In the genomic region with DNA sequence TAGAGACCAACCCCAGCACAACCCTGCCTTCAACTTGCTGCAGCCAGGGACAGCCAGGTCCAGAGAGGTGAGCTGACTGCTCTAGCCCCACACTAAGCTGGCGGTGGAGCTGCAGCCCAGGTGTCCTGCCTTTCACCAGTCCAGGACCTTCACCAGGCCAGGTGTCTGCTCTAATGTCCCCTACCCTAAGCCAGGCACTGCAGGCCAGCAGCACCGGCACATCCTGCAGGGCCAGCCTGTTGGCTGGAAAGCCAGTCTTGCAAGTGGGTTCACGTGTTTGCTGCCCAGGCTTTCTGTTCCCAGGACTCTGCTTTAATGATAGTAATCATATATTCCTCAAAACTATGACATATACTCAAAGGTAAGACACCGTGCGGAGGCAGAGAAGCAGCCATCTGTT, we compare ENCODE assay signal across 17 cellular contexts. TPM values are rescaled to one million over a fixed set of nuclear protein-coding genes. Genes with fewer than 3 reads are reported as not detected.
DNase-seq lines count a peak whose midpoint lies in the region; ATAC-seq and TF ChIP-seq lines count a peak whose summit lies in the region.
"Had no signal": no experiment of that assay in that cellular context is flagged by ENCODE, and none has a peak within 500 bp of the region (broad histone marks: within the 10 kb centered on the region; RNA-seq: fewer than 3 reads in every experiment).

No MANE protein-coding gene starts in this region.

- no peaks in the 10 kb centered on the region for H3K9me3 Mint-ChIP-seq in activated CD4-positive, alpha-beta T cell treated with anti-CD3 and anti-CD28 coated beads, Interleukin-2, amount 10 ng/mL, durations not matched to agents 24 days and 14 days
- no peaks in the 10 kb centered on the region for H3K9me3 Mint-ChIP-seq in activated T-cell treated with anti-CD3 and anti-CD28 coated beads, Interleukin-2, amount 50 U/mL, for 4 hours
- H3K9me3 Mint-ChIP-seq: CD4-positive, alpha-beta memory T cell had no signal

- DNase-seq in activated CD4-positive, alpha-beta T cell treated with anti-CD3 and anti-CD28 coated beads, Interleukin-2, amount 10 ng/mL, durations not matched to agents 24 days and 14 days, result peak; percentile 40
- DNase-seq in activated CD4-positive, alpha-beta T cell treated with anti-CD3 and anti-CD28 coated beads, Interleukin-2, amount 50 U/mL, for 48 hours, result no peak
- DNase-seq in left lung, result no peak
- DNase-seq in neuronal stem cell (ENCODE audit: low spot score), result no peak
- DNase-seq in activated T-cell treated with anti-CD3 and anti-CD28 coated beads, Interleukin-2, amount 50 U/mL, for 4 hours, result no peak
- no peak for DNase-seq in germinal center (ENCODE audit: low spot score)
- DNase-seq: AML-193; CD4-positive, alpha-beta memory T cell; DMS153; DMS79; GDM1 had no signal

- no CpG with 5 or more reads among the region's 5 CpGs for WGBS in neuronal stem cell (ENCODE audit: extremely low coverage in 2 of 2, insufficient read length in 2 of 2, insufficient replicate concordance in 1 of 2), 2 donors

- no peak overlapping the region for H3K4me2 ChIP-seq in neuronal stem cell (ENCODE audit: insufficient read depth, low read length, poor library complexity, severe bottlenecking)
- H3K4me2 ChIP-seq: A549, BLaER1 had no signal

- no peak overlapping the region for H4K91ac ChIP-seq in neuronal stem cell (ENCODE audit: low read depth, low read length, poor library complexity)

- H2AK5ac ChIP-seq in neuronal stem cell (ENCODE audit: low read depth, low read length), result no peak overlapping the region

- peak; percentile 6 for ATAC-seq in left lung
- no peak for ATAC-seq in activated T-cell treated with anti-CD3 and anti-CD28 coated beads, Interleukin-2, amount 50 U/mL, for 4 hours
- no peak for ATAC-seq in GM21360 (IDR thresholded peaks at IDR 0.05; ENCODE audit: unreplicated experiment)
- ATAC-seq: A549 had no signal

- H3K14ac ChIP-seq in neuronal stem cell (ENCODE audit: low read length), result no peak overlapping the region

- H2BK5ac ChIP-seq in neuronal stem cell (ENCODE audit: low read length), result no peak overlapping the region

- no peak overlapping the region for H2AFZ ChIP-seq in neuronal stem cell (ENCODE audit: low read length)

- peaks cover 2% of the 10 kb centered on the region for H3K79me1 ChIP-seq in neuronal stem cell (ENCODE audit: low read depth, low read length)

- H2BK15ac ChIP-seq in neuronal stem cell (ENCODE audit: low read length), result peak overlapping the region; percentile 62

- peak overlapping the region; percentile 48 for H3K4ac ChIP-seq in neuronal stem cell (ENCODE audit: low read length)

- peak overlapping the region; percentile 81 for H3K18ac ChIP-seq in neuronal stem cell (ENCODE audit: low read length)

- no peaks in the 10 kb centered on the region for H3K4me1 Mint-ChIP-seq in activated CD4-positive, alpha-beta T cell treated with anti-CD3 and anti-CD28 coated beads, Interleukin-2, amount 10 ng/mL, durations not matched to agents 24 days and 14 days
- no peaks in the 10 kb centered on the region for H3K4me1 Mint-ChIP-seq in activated T-cell treated with anti-CD3 and anti-CD28 coated beads, Interleukin-2, amount 50 U/mL, for 4 hours (ENCODE audit: low read depth)
- H3K4me1 Mint-ChIP-seq: CD14-positive monocyte; CD4-positive, alpha-beta memory T cell had no signal

- peaks cover 42% of the 10 kb centered on the region for H3K27me3 Mint-ChIP-seq in activated CD4-positive, alpha-beta T cell treated with anti-CD3 and anti-CD28 coated beads, Interleukin-2, amount 10 ng/mL, durations not matched to agents 24 days and 14 days
- peaks cover 35% of the 10 kb centered on the region for H3K27me3 Mint-ChIP-seq in activated T-cell treated with anti-CD3 and anti-CD28 coated beads, Interleukin-2, amount 50 U/mL, for 4 hours (ENCODE audit: low read depth)

- peak overlapping the region; percentile 69 for H2BK120ac ChIP-seq in neuronal stem cell (ENCODE audit: low read depth, low read length)

- H3K23ac ChIP-seq in neuronal stem cell (ENCODE audit: low read depth, low read length, poor library complexity), result peak overlapping the region; percentile 53

- no peak for TF ChIP-seq CTCF in left lung (IDR thresholded peaks at IDR 0.05)

- no peak overlapping the region for H4K8ac ChIP-seq in neuronal stem cell (ENCODE audit: low read depth, low read length)

- no peak overlapping the region for H3K9ac ChIP-seq in neuronal stem cell (ENCODE audit: low read depth, low read length, poor library complexity)
- H3K9ac ChIP-seq: BLaER1 had no signal

- H3K4me3 ChIP-seq in left lung (no peak overlapping the region), neuronal stem cell (ENCODE audit: low read length in 2 of 2) (peak overlapping the region in 1 of 2 donors; percentile 57)
- H3K4me3 ChIP-seq: A549, BLaER1, HAP-1 had no signal

- no peak overlapping the region for H3K27ac ChIP-seq in left lung
- H3K27ac ChIP-seq in neuronal stem cell (replicated peaks; ENCODE audit: low read length), result no peak overlapping the region
- H3K27ac ChIP-seq: 22Rv1, A549, BLaER1 had no signal

- no peaks in the 10 kb centered on the region for H3K9me3 ChIP-seq in left lung
- peaks cover 0 to 4% of the 10 kb centered on the region in 2 donors for H3K9me3 ChIP-seq in neuronal stem cell (replicated peaks in 1 of 2; ENCODE audit: control insufficient read depth in 2 of 2, insufficient read depth in 1 of 2, low read depth in 1 of 2, low read length in 2 of 2)
- H3K9me3 ChIP-seq: A549, BLaER1, HAP-1 had no signal

- H3K27me3 ChIP-seq in left lung (peaks cover 7 to 37% of the 10 kb centered on the region in 2 donors), neuronal stem cell (ENCODE audit: control insufficient read depth in 3 of 3, insufficient read depth in 3 of 3, low read depth in 1 of 3, low read length in 3 of 3) (peaks cover 0 to 7% (median 0%) of the 10 kb centered on the region in 3 experiments)

- H3K27ac Mint-ChIP-seq in activated CD4-positive, alpha-beta T cell treated with anti-CD3 and anti-CD28 coated beads, Interleukin-2, amount 10 ng/mL, durations not matched to agents 24 days and 14 days, result no peak overlapping the region
- H3K27ac Mint-ChIP-seq: CD14-positive monocyte; CD4-positive, alpha-beta memory T cell had no signal

- H3K36me3 ChIP-seq in left lung (no peaks in the 10 kb centered on the region), neuronal stem cell (replicated peaks in 1 of 2; ENCODE audit: control insufficient read depth in 2 of 2, insufficient read depth in 2 of 2, low read length in 2 of 2) (peaks cover 4 to 62% of the 10 kb centered on the region in 2 donors)
- H3K36me3 ChIP-seq: BLaER1, HAP-1 had no signal

- no peaks in the 10 kb centered on the region for H3K36me3 Mint-ChIP-seq in activated CD4-positive, alpha-beta T cell treated with anti-CD3 and anti-CD28 coated beads, Interleukin-2, amount 10 ng/mL, durations not matched to agents 24 days and 14 days (ENCODE audit: low read depth)
- no peaks in the 10 kb centered on the region for H3K36me3 Mint-ChIP-seq in activated T-cell treated with anti-CD3 and anti-CD28 coated beads, Interleukin-2, amount 50 U/mL, for 4 hours (ENCODE audit: insufficient read depth)
- H3K36me3 Mint-ChIP-seq: CD14-positive monocyte; CD4-positive, alpha-beta memory T cell had no signal

- intact Hi-C loops in activated CD4-positive, alpha-beta T cell treated with anti-CD3 and anti-CD28 coated beads, Interleukin-2, amount 10 ng/mL, durations not matched to agents 24 days and 14 days (cut with micrococcal nuclease), result no loop called here
- intact Hi-C loops in left lung (cut with DNase I), result no loop called here

- no peak overlapping the region for H2BK12ac ChIP-seq in neuronal stem cell (ENCODE audit: low read length)

- peaks cover 4 to 9% of the 10 kb centered on the region in 2 donors for H3K4me1 ChIP-seq in left lung
- peaks cover 21 to 22% of the 10 kb centered on the region in 2 donors for H3K4me1 ChIP-seq in neuronal stem cell (ENCODE audit: control insufficient read depth in 2 of 2, insufficient read depth in 1 of 2, low read depth in 1 of 2, low read length in 2 of 2)
- H3K4me1 ChIP-seq: A549, BLaER1, HAP-1 had no signal

- H3K4me3 Mint-ChIP-seq in activated CD4-positive, alpha-beta T cell treated with anti-CD3 and anti-CD28 coated beads, Interleukin-2, amount 10 ng/mL, durations not matched to agents 24 days and 14 days, result no peak overlapping the region
- H3K4me3 Mint-ChIP-seq in activated T-cell treated with anti-CD3 and anti-CD28 coated beads, Interleukin-2, amount 50 U/mL, for 4 hours, result no peak overlapping the region
- H3K4me3 Mint-ChIP-seq: CD4-positive, alpha-beta memory T cell had no signal

RNA-seq across cellular contexts. Expression of a gene that starts 5.5 kb away (rescaled TPM):
- total RNA-seq in activated CD4-positive, alpha-beta T cell treated with anti-CD3 and anti-CD28 coated beads, Interleukin-2, amount 10 ng/mL, durations not matched to agents 24 days and 14 days, result not detected in 2 replicates
- total RNA-seq in left lung, result 10 to 100 TPM; 12.7 to 19.2 TPM
- 6.9 TPM for polyA plus RNA-seq in neuronal stem cell (2013, experiment 1 of 2)
- polyA plus RNA-seq in neuronal stem cell (2013, experiment 2 of 2), result 7.0 TPM
- under 1 TPM; 0.03 TPM for total RNA-seq in activated T-cell treated with anti-CD3 and anti-CD28 coated beads, Interleukin-2, amount 50 U/mL, for 4 hours
- polyA plus RNA-seq: CD14-positive monocyte; CD4-positive, alpha-beta memory T cell had no signal

Comparison
In these comparisons a context has a peak if more than half of its experiments do, and no peak if none do; other contexts are left out.
1. RNA of a gene that starts 5.5 kb away (total RNA-seq): 12.7 to 19.2 TPM in left lung; 0.03 TPM in activated T-cell treated with anti-CD3 and anti-CD28 coated beads, Interleukin-2, amount 50 U/mL, for 4 hours and not detected in activated CD4-positive, alpha-beta T cell treated with anti-CD3 and anti-CD28 coated beads, Interleukin-2, amount 10 ng/mL, durations not matched to agents 24 days and 14 days; every median in the first group is over 10 times any median in the second.